ENCODE assay signal across 1 cellular context in genomic region chr3:196127308-196128040, GRCh38.
TF ChIP-seq lines count a peak whose summit lies in the region.

No MANE protein-coding gene starts in this region.

TF ChIP-seq in K562, 482 proteins besides CTCF, POLR2A, EP300 and RAD21 (continued from another document):
- no peak for TF ChIP-seq NR4A1 (CRISPR knock-in tag; IDR thresholded peaks at IDR 0.05)
- no peak for TF ChIP-seq NR4A1 (tag; IDR thresholded peaks at IDR 0.05)
- no peak for TF ChIP-seq PCBP1 (IDR thresholded peaks at IDR 0.05; ENCODE audit: low read depth, low read length, poor library complexity, severe bottlenecking)
- no peak for TF ChIP-seq JUNB (CRISPR knock-in tag; conservative IDR thresholded peaks at IDR 0.05)
- TF ChIP-seq ZNF780A (CRISPR knock-in tag; IDR thresholded peaks at IDR 0.05) = no peak
- peak; percentile 78 for TF ChIP-seq GATA2 (CRISPR knock-in tag; IDR thresholded peaks at IDR 0.05)
- no peak for TF ChIP-seq HNRNPH1 (optimal IDR thresholded peaks at IDR 0.05; ENCODE audit: low read depth, low read length)
- peak; percentile 70 for TF ChIP-seq CCNT2 (IDR thresholded peaks at IDR 0.05; ENCODE audit: borderline replicate concordance, extremely low read depth, insufficient read length, low read depth, low read length)
- no peak for TF ChIP-seq ZNF140 (CRISPR knock-in tag; IDR thresholded peaks at IDR 0.05)
- peak; percentile 34; the same call in 1 of the 2 replicates for TF ChIP-seq ZNF668 (CRISPR knock-in tag; IDR thresholded peaks at IDR 0.05)
- no peak for TF ChIP-seq ZNF23 (CRISPR knock-in tag; IDR thresholded peaks at IDR 0.05)
- no peak for TF ChIP-seq NCOA2 (IDR thresholded peaks at IDR 0.05; ENCODE audit: partially characterized antibody in 2 of 2)
- peak; percentile 41 for TF ChIP-seq ZFP36 (IDR thresholded peaks at IDR 0.05; ENCODE audit: low read depth, low read length, partially characterized antibody)
- no peak for TF ChIP-seq BMI1 (IDR thresholded peaks at IDR 0.05; ENCODE audit: low read length)
- no peak for TF ChIP-seq ZNF830 (CRISPR knock-in tag; IDR thresholded peaks at IDR 0.05)
- no peak for TF ChIP-seq HNRNPUL1 (IDR thresholded peaks at IDR 0.05; ENCODE audit: low read length)
- no peak for TF ChIP-seq FOXJ3 (CRISPR knock-in tag; IDR thresholded peaks at IDR 0.05)
- no peak; the same call in 1 of the 2 replicates for TF ChIP-seq FOSL1 (tag; conservative IDR thresholded peaks at IDR 0.05)
- peak; percentile 36 for TF ChIP-seq TAF1 (IDR thresholded peaks at IDR 0.05; ENCODE audit: control insufficient read depth, extremely low read depth, insufficient read depth, low read length, severe bottlenecking)
- TF ChIP-seq PHB (CRISPR knock-in tag; IDR thresholded peaks at IDR 0.05) = no peak
- TF ChIP-seq SMARCA5 (IDR thresholded peaks at IDR 0.05) = 0 out of 2 replicates have a peak, but pooled peaks have one; percentile 11
- TF ChIP-seq ZBTB9 (CRISPR knock-in tag; IDR thresholded peaks at IDR 0.05) = peak; percentile 91
- peak; percentile 60 to 78 for TF ChIP-seq E2F6 (IDR thresholded peaks at IDR 0.05; ENCODE audit: borderline replicate concordance in 1 of 2, extremely low read depth in 1 of 2, insufficient read depth in 1 of 2, insufficient read length in 1 of 2, low read depth in 1 of 2, low read length in 1 of 2, poor library complexity in 1 of 2, severe bottlenecking in 1 of 2)
- peak; percentile 57 for TF ChIP-seq GATAD2A (IDR thresholded peaks at IDR 0.05)
- TF ChIP-seq JUND (IDR thresholded peaks at IDR 0.05; ENCODE audit: borderline replicate concordance, low read depth, low read length) = peak; percentile 54; the same call in 1 of the 2 replicates
- no peak; the same call in 2 of the 3 replicates for TF ChIP-seq JUND (tag; IDR thresholded peaks at IDR 0.05; ENCODE audit: borderline replicate concordance, low read depth, low read length)
- TF ChIP-seq NUFIP1 (IDR thresholded peaks at IDR 0.05; ENCODE audit: partially characterized antibody) = no peak
- TF ChIP-seq DDX20 (tag; IDR thresholded peaks at IDR 0.05; ENCODE audit: low read depth) = no peak
- TF ChIP-seq MXI1 (IDR thresholded peaks at IDR 0.05; ENCODE audit: low read depth, low read length) = no peak
- no peak for TF ChIP-seq CUX1 (CRISPR knock-in tag; IDR thresholded peaks at IDR 0.05)
- no peak for TF ChIP-seq SIRT6 (IDR thresholded peaks at IDR 0.05; ENCODE audit: low read depth, low read length)
- TF ChIP-seq, protein P1, sequence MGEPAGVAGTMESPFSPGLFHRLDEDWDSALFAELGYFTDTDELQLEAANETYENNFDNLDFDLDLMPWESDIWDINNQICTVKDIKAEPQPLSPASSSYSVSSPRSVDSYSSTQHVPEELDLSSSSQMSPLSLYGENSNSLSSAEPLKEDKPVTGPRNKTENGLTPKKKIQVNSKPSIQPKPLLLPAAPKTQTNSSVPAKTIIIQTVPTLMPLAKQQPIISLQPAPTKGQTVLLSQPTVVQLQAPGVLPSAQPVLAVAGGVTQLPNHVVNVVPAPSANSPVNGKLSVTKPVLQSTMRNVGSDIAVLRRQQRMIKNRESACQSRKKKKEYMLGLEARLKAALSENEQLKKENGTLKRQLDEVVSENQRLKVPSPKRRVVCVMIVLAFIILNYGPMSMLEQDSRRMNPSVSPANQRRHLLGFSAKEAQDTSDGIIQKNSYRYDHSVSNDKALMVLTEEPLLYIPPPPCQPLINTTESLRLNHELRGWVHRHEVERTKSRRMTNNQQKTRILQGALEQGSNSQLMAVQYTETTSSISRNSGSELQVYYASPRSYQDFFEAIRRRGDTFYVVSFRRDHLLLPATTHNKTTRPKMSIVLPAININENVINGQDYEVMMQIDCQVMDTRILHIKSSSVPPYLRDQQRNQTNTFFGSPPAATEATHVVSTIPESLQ (CRISPR knock-in tag; IDR thresholded peaks at IDR 0.05) = no peak
- TF ChIP-seq MCM7 (IDR thresholded peaks at IDR 0.05) = no peak
- TF ChIP-seq CBFB (CRISPR knock-in tag; IDR thresholded peaks at IDR 0.05) = 0 out of 2 replicates have a peak, but pooled peaks have one; percentile 16
- TF ChIP-seq DPF2 (IDR thresholded peaks at IDR 0.05) = peak; percentile 88
- no peak for TF ChIP-seq XRCC4 (IDR thresholded peaks at IDR 0.05; ENCODE audit: extremely low read depth, insufficient read depth, insufficient read length)
- no peak for TF ChIP-seq CHCHD3 (CRISPR knock-in tag; IDR thresholded peaks at IDR 0.05)
- TF ChIP-seq NR2C2 (CRISPR knock-in tag; IDR thresholded peaks at IDR 0.05) = no peak
- TF ChIP-seq NR2C2 (tag; IDR thresholded peaks at IDR 0.05) = peak; percentile 86
- TF ChIP-seq RFX7 (CRISPR knock-in tag; IDR thresholded peaks at IDR 0.05) = no peak
- peak; percentile 88 for TF ChIP-seq L3MBTL2 (IDR thresholded peaks at IDR 0.05)
- no peak for TF ChIP-seq MEIS2 (IDR thresholded peaks at IDR 0.05; ENCODE audit: partially characterized antibody)
- no peak for TF ChIP-seq XRCC3 (IDR thresholded peaks at IDR 0.05)
- TF ChIP-seq HMBOX1 (IDR thresholded peaks at IDR 0.05) = peak; percentile 25; the same call in 1 of the 2 replicates
- no peak for TF ChIP-seq ZNF785 (CRISPR knock-in tag; IDR thresholded peaks at IDR 0.05)
- no peak for TF ChIP-seq HCFC1 (IDR thresholded peaks at IDR 0.05; ENCODE audit: low read depth, low read length)
- TF ChIP-seq RB1 (IDR thresholded peaks at IDR 0.05; ENCODE audit: low read depth) = no peak; the same call in 1 of the 2 replicates
- peak; percentile 70; the same call in 1 of the 2 replicates for TF ChIP-seq HLTF (IDR thresholded peaks at IDR 0.05)
- no peak for TF ChIP-seq C11orf30 (IDR thresholded peaks at IDR 0.05; ENCODE audit: low read depth)
